In the genomic region with DNA sequence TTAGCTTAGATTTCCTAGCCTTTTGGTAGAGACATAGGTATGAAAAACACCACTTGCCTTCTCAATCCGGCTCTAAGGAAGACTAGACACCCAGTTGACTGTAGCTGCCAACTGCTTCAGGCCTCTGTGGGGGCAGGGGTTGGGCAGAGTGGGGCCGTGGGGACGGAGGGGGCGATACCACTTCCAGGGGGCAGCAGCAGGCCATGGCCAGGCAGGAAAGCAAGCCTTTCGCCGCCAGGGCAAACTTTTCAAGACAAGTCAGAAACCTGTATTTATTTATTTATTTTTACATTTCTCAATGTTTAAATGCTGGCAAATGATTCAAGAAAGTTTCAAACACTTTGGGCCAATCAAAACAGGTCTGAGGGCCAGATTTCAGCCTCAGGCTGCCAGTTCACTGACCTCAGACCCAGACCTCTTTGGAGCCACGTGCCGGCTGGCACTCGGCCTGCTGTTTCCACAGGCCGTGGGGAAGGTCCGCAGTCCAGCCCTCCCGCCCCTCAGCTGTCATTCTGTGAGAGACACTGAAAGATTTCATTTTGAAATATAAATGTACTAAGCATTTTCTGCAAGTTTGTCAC, we compare ENCODE assay signal across 15 cellular contexts.
DNase-seq lines count a peak whose midpoint lies in the region; ATAC-seq, FAIRE-seq and TF ChIP-seq lines count a peak whose summit lies in the region.
"Had no signal": no experiment of that assay in that cellular context is flagged by ENCODE, and none has a peak within 500 bp of the region (broad histone marks: within the 10 kb centered on the region; RNA-seq: fewer than 3 reads in every experiment).

No MANE protein-coding gene starts in this region.

- H3K9me3 Mint-ChIP-seq in activated naive CD4-positive, alpha-beta T cell treated with anti-CD3 and anti-CD28 coated beads, Interleukin-2, amount 50 U/mL, for 72 hours, result no peaks in the 10 kb centered on the region
- H3K9me3 Mint-ChIP-seq: CD8-positive, alpha-beta T cell had no signal

- POLR2A ChIA-PET in RWPE1 (lab: Yijun Ruan, JAX; ENCODE audit: low non-redundant PET), result interaction anchor here (0.7 kb wide), 1 partner anchor 64 kb away, joined by 4 read pairs; a partner anchor contains a TSS

- H3K4me2 ChIP-seq in skeletal muscle satellite cell (ENCODE audit: low read length), result peak overlapping the region; percentile 24

- H3K4me3 ChIP-seq in epithelial cell of proximal tubule (ENCODE audit: low read depth, low read length) (no peak overlapping the region), skeletal muscle satellite cell (ENCODE audit: low read length) (no peak overlapping the region), small intestine (ENCODE audit: low read depth in 1 of 2, low read length in 2 of 2) (no peak overlapping the region)

- 72 to 79% (median 73%) methylated on average over 12 of the region's 12 CpGs for WGBS in small intestine, 3 donors

- CTCF ChIA-PET in RWPE1 (lab: Yijun Ruan, JAX), result interaction anchor here (0.5 kb wide), 1 partner anchor 166 kb away, joined by 4 read pairs; no protein-coding TSS in a partner anchor

- H3K27me3 ChIP-seq in skeletal muscle satellite cell (ENCODE audit: control insufficient read depth, insufficient read depth, low read length) (no peaks in the 10 kb centered on the region), small intestine (ENCODE audit: control insufficient read depth in 2 of 2, insufficient read depth in 2 of 2, low read length in 2 of 2) (no peaks in the 10 kb centered on the region)
- H3K27me3 ChIP-seq: BE2C had no signal

- no peaks in the 10 kb centered on the region for H3K9me3 ChIP-seq in skeletal muscle satellite cell (replicated peaks; ENCODE audit: low read length)
- H3K9me3 ChIP-seq in small intestine (ENCODE audit: control insufficient read depth, low read depth), result no peaks in the 10 kb centered on the region
- H3K9me3 ChIP-seq: BE2C had no signal

- ATAC-seq in left lobe of liver, result peak; percentile 93
- ATAC-seq in GM21619 (IDR thresholded peaks at IDR 0.05; ENCODE audit: unreplicated experiment), result no peak
- no peak for ATAC-seq in activated naive CD4-positive, alpha-beta T cell treated with anti-CD3 and anti-CD28 coated beads, Interleukin-2, amount 50 U/mL, for 72 hours
- ATAC-seq: CD8-positive, alpha-beta T cell; Panc1 had no signal

- no peak for TF ChIP-seq CTCF in RWPE1 (conservative IDR thresholded peaks at IDR 0.05; ENCODE audit: low read depth)
- TF ChIP-seq CTCF in epithelial cell of proximal tubule (conservative IDR thresholded peaks at IDR 0.05; ENCODE audit: low read depth, low read length), result no peak

- H3K9ac ChIP-seq in skeletal muscle satellite cell (ENCODE audit: low read depth, low read length), result no peak overlapping the region

- H3K4me1 ChIP-seq in skeletal muscle satellite cell (ENCODE audit: control insufficient read depth, insufficient read depth, low read length) (peaks cover 17% of the 10 kb centered on the region), small intestine (ENCODE audit: control insufficient read depth in 2 of 2, insufficient read depth in 1 of 2, low read depth in 1 of 2, low read length in 1 of 2) (no peaks in the 10 kb centered on the region)
- H3K4me1 ChIP-seq: BE2C had no signal

- FAIRE-seq in small intestine (lab: Jason Lieb, UNC), result no peak

- no peaks in the 10 kb centered on the region for H3K36me3 Mint-ChIP-seq in activated naive CD4-positive, alpha-beta T cell treated with anti-CD3 and anti-CD28 coated beads, Interleukin-2, amount 50 U/mL, for 72 hours
- H3K36me3 Mint-ChIP-seq: CD8-positive, alpha-beta T cell had no signal

- H3K27ac ChIP-seq in RWPE1, result peak overlapping the region; percentile 96
- H3K27ac ChIP-seq in small intestine (ENCODE audit: low read depth in 1 of 2, low read length in 1 of 2), result no peak overlapping the region

- H3K36me3 ChIP-seq in skeletal muscle satellite cell (ENCODE audit: insufficient read depth, low read length) (no peaks in the 10 kb centered on the region), small intestine (ENCODE audit: control insufficient read depth in 2 of 2, insufficient read depth in 2 of 2, low read length in 2 of 2) (no peaks in the 10 kb centered on the region)
- H3K36me3 ChIP-seq: BE2C had no signal

- H3K27ac Mint-ChIP-seq in activated naive CD4-positive, alpha-beta T cell treated with anti-CD3 and anti-CD28 coated beads, Interleukin-2, amount 50 U/mL, for 72 hours, result no peak overlapping the region
- H3K27ac Mint-ChIP-seq: CD8-positive, alpha-beta T cell had no signal

- DNase-seq in RWPE1 (ENCODE audit: low spot score) (no peak), epithelial cell of proximal tubule (ENCODE audit: low read depth) (peak; percentile 2), left lobe of liver (ENCODE audit: low spot score) (peak; percentile 94), small intestine (no peak)
- DNase-seq in activated naive CD4-positive, alpha-beta T cell treated with anti-CD3 and anti-CD28 coated beads, Interleukin-2, amount 50 U/mL, for 72 hours (ENCODE audit: low spot score in 2 of 2), result no peak
- DNase-seq: BE2C, EL, NCI-H187 treated with DMSO at 0.1 percent for 48 hours, NCI-H2171, NCI-H446 treated with DMSO at 0.1 percent for 48 hours, NCI-H748 treated with DMSO at 0.1 percent for 48 hours had no signal

Comparison
In these comparisons a context has a peak if more than half of its experiments do, and no peak if none do; other contexts are left out.
1. DNase-seq: peak in epithelial cell of proximal tubule (single experiment) and left lobe of liver (single experiment); none in RWPE1 (single experiment), small intestine (single experiment) and activated naive CD4-positive, alpha-beta T cell treated with anti-CD3 and anti-CD28 coated beads, Interleukin-2, amount 50 U/mL, for 72 hours (0 of 2).